Comparison of ENCODE assay signal across 9 cellular contexts in genomic region chr2:178523596-178524134, GRCh38. TPM values are rescaled to one million over a fixed set of nuclear protein-coding genes. Genes with fewer than 3 reads are reported as not detected.
DNase-seq lines count a peak whose midpoint lies in the region; ATAC-seq lines count a peak whose summit lies in the region.
"Had no signal": no experiment of that assay in that cellular context is flagged by ENCODE, and none has a peak within 500 bp of the region (broad histone marks: within the 10 kb centered on the region; RNA-seq: fewer than 3 reads in every experiment).

No MANE protein-coding gene starts in this region.

- ATAC-seq in HG02642 (IDR thresholded peaks at IDR 0.05; ENCODE audit: poor library complexity, unreplicated experiment): peak; percentile 16
- ATAC-seq in stimulated activated naive CD8-positive, alpha-beta T cell treated with anti-CD3 and anti-CD28 coated beads, Interleukin-15, amount 100 ng/mL, for 72 hours: peak; percentile 16

- POLR2A ChIA-PET in CD4-positive, alpha-beta memory T cell (lab: Charles Lee; ENCODE audit: partially characterized antibody): interaction anchor here (1.0 to 2.1 kb wide), 4 partner anchors 14 to 109 kb away, joined by 3 to 6 read pairs (median 4); partner anchors contain the start of genes PJVK and PRKRA

- H3K36me3 Mint-ChIP-seq in CD4-positive, alpha-beta memory T cell: peaks cover 3 to 23% of the 10 kb centered on the region in 2 donors
- H3K36me3 Mint-ChIP-seq in activated T-helper 2 cell treated with anti-CD3 and anti-CD28 coated beads, Interferon-gamma antibody, Interleukin-2, Interleukin-4, amounts not matched to agents 10 μg/mL and 5 μg/mL and 100 μg/mL, durations not matched to agents 14 hours and 24 hours and 36 hours (ENCODE audit: low read depth): peaks cover 56% of the 10 kb centered on the region

- no peaks in the 10 kb centered on the region for H3K27me3 ChIP-seq in CD4-positive, alpha-beta memory T cell (ENCODE audit: insufficient read depth, low read length)
- H3K27me3 ChIP-seq in iPS-15b (ENCODE audit: control insufficient read depth, insufficient read depth, low read length): no peaks in the 10 kb centered on the region

- peak overlapping the region; percentile 63 to 90 for H3K4me3 ChIP-seq in CD4-positive, alpha-beta memory T cell (ENCODE audit: low read length in 2 of 2)
- H3K4me3 ChIP-seq in iPS-15b (ENCODE audit: low read depth, low read length): peak overlapping the region; percentile 77

- CTCF ChIA-PET in CD4-positive, alpha-beta memory T cell (lab: Charles Lee; ENCODE audit: partially characterized antibody): interaction anchor here (1.1 to 3.2 kb wide), 6 partner anchors 15 to 73 kb away, joined by 3 to 11 read pairs (median 4); partner anchors contain the start of genes PJVK, PLEKHA3 and PRKRA

- H3K36me3 ChIP-seq in CD4-positive, alpha-beta memory T cell (ENCODE audit: insufficient read depth, low read length): no peaks in the 10 kb centered on the region
- H3K36me3 ChIP-seq in iPS-15b (ENCODE audit: control insufficient read depth, insufficient read depth, low read length): no peaks in the 10 kb centered on the region

- H3K27ac Mint-ChIP-seq in CD4-positive, alpha-beta memory T cell: peak overlapping the region; percentile 79 to 94 (median 93)
- H3K27ac Mint-ChIP-seq in activated T-helper 2 cell treated with anti-CD3 and anti-CD28 coated beads, Interferon-gamma antibody, Interleukin-2, Interleukin-4, amounts not matched to agents 10 μg/mL and 5 μg/mL and 100 μg/mL, durations not matched to agents 14 hours and 24 hours and 36 hours: peak overlapping the region; percentile 95
- H3K27ac Mint-ChIP-seq in stimulated activated naive CD8-positive, alpha-beta T cell treated with anti-CD3 and anti-CD28 coated beads, Interleukin-15, amount 100 ng/mL, for 72 hours: peak overlapping the region; percentile 88 to 96

- H3K27ac ChIP-seq in CD4-positive, alpha-beta memory T cell (ENCODE audit: low read depth, low read length): peak overlapping the region; percentile 70
- H3K27ac ChIP-seq: HL-60 had no signal

- H3K9me3 ChIP-seq in CD4-positive, alpha-beta memory T cell (ENCODE audit: control insufficient read depth in 1 of 2, low read length in 2 of 2): no peaks in the 10 kb centered on the region
- H3K9me3 ChIP-seq in iPS-15b (ENCODE audit: control insufficient read depth, insufficient read depth, low read length): no peaks in the 10 kb centered on the region

- H3K4me1 ChIP-seq in CD4-positive, alpha-beta memory T cell (ENCODE audit: insufficient read depth, low read length): peaks cover 24% of the 10 kb centered on the region
- H3K4me1 ChIP-seq in iPS-15b (ENCODE audit: control insufficient read depth, insufficient read depth, low read length): no peaks in the 10 kb centered on the region

- no peaks in the 10 kb centered on the region for H3K27me3 Mint-ChIP-seq in CD4-positive, alpha-beta memory T cell
- H3K27me3 Mint-ChIP-seq in activated T-helper 2 cell treated with anti-CD3 and anti-CD28 coated beads, Interferon-gamma antibody, Interleukin-2, Interleukin-4, amounts not matched to agents 10 μg/mL and 5 μg/mL and 100 μg/mL, durations not matched to agents 14 hours and 24 hours and 36 hours (ENCODE audit: low read depth): no peaks in the 10 kb centered on the region
- no peaks in the 10 kb centered on the region for H3K27me3 Mint-ChIP-seq in stimulated activated naive CD8-positive, alpha-beta T cell treated with anti-CD3 and anti-CD28 coated beads, Interleukin-15, amount 100 ng/mL, for 72 hours

- peaks cover 0 to 2% (median 0%) of the 10 kb centered on the region in 8 donors for H3K9me3 Mint-ChIP-seq in CD4-positive, alpha-beta memory T cell
- peaks cover 3% of the 10 kb centered on the region for H3K9me3 Mint-ChIP-seq in activated T-helper 2 cell treated with anti-CD3 and anti-CD28 coated beads, Interferon-gamma antibody, Interleukin-2, Interleukin-4, amounts not matched to agents 10 μg/mL and 5 μg/mL and 100 μg/mL, durations not matched to agents 14 hours and 24 hours and 36 hours
- H3K9me3 Mint-ChIP-seq in stimulated activated naive CD8-positive, alpha-beta T cell treated with anti-CD3 and anti-CD28 coated beads, Interleukin-15, amount 100 ng/mL, for 72 hours: peaks cover 0 to 5% of the 10 kb centered on the region in 2 donors

- peak overlapping the region; percentile 91 to 96 (median 93) for H3K4me3 Mint-ChIP-seq in CD4-positive, alpha-beta memory T cell
- H3K4me3 Mint-ChIP-seq in activated T-helper 2 cell treated with anti-CD3 and anti-CD28 coated beads, Interferon-gamma antibody, Interleukin-2, Interleukin-4, amounts not matched to agents 10 μg/mL and 5 μg/mL and 100 μg/mL, durations not matched to agents 14 hours and 24 hours and 36 hours (ENCODE audit: low read depth): peak overlapping the region; percentile 99
- peak overlapping the region; percentile 92 to 96 for H3K4me3 Mint-ChIP-seq in stimulated activated naive CD8-positive, alpha-beta T cell treated with anti-CD3 and anti-CD28 coated beads, Interleukin-15, amount 100 ng/mL, for 72 hours

- intact Hi-C loops in CD4-positive, alpha-beta memory T cell (cut with micrococcal nuclease): loop anchor here (1.0 to 10.0 kb wide), 5 partner anchors 45 to 969 kb away; partner anchors contain the start of genes FKBP7, PJVK and PRKRA
- intact Hi-C loops in activated T-helper 2 cell treated with anti-CD3 and anti-CD28 coated beads, Interferon-gamma antibody, Interleukin-2, Interleukin-4, amounts not matched to agents 10 μg/mL and 5 μg/mL and 100 μg/mL, durations not matched to agents 14 hours and 24 hours and 36 hours (cut with micrococcal nuclease): loop anchor here (1.0 to 5.0 kb wide), 7 partner anchors 9 to 583 kb away; partner anchors contain the start of genes FKBP7, PJVK, PRKRA and RBM45

- H3K9ac ChIP-seq in iPS-15b (ENCODE audit: low read depth, low read length): peak overlapping the region; percentile 97

- DNase-seq in CD4-positive, alpha-beta memory T cell: no peak
- no peak for DNase-seq in activated T-helper 2 cell treated with anti-CD3 and anti-CD28 coated beads, Interferon-gamma antibody, Interleukin-2, Interleukin-4, amounts not matched to agents 10 μg/mL and 5 μg/mL and 100 μg/mL, durations not matched to agents 14 hours and 24 hours and 36 hours (ENCODE audit: low spot score)
- DNase-seq in stimulated activated naive CD8-positive, alpha-beta T cell treated with anti-CD3 and anti-CD28 coated beads, Interleukin-15, amount 100 ng/mL, for 72 hours: no peak
- no peak for DNase-seq in effector CD4-positive, alpha-beta T cell
- no peak for DNase-seq in HuH-7 (ENCODE audit: low spot score)
- DNase-seq in DMS114 treated with DMSO at 0.1 percent for 48 hours (lab: John Stamatoyannopoulos, UW; ENCODE audit: unreplicated experiment): no peak

- H3K4me1 Mint-ChIP-seq in CD4-positive, alpha-beta memory T cell: peaks cover 25 to 62% (median 38%) of the 10 kb centered on the region in 4 donors
- H3K4me1 Mint-ChIP-seq in activated T-helper 2 cell treated with anti-CD3 and anti-CD28 coated beads, Interferon-gamma antibody, Interleukin-2, Interleukin-4, amounts not matched to agents 10 μg/mL and 5 μg/mL and 100 μg/mL, durations not matched to agents 14 hours and 24 hours and 36 hours (ENCODE audit: low read depth): peaks cover 61% of the 10 kb centered on the region
- H3K4me1 Mint-ChIP-seq in stimulated activated naive CD8-positive, alpha-beta T cell treated with anti-CD3 and anti-CD28 coated beads, Interleukin-15, amount 100 ng/mL, for 72 hours: peaks cover 46% of the 10 kb centered on the region

RNA-seq across cellular contexts. Expression of gene PLEKHA3, which starts 43.4 kb away (rescaled TPM):
- total RNA-seq in CD4-positive, alpha-beta memory T cell: 10 to 100 TPM; 30.1 to 31.9 TPM
- polyA plus RNA-seq in CD4-positive, alpha-beta memory T cell: 10 to 100 TPM; 28.8 to 35.8 TPM
- 28.7 and 29.3 TPM in 2 replicates for total RNA-seq in activated T-helper 2 cell treated with anti-CD3 and anti-CD28 coated beads, Interferon-gamma antibody, Interleukin-2, Interleukin-4, amounts not matched to agents 10 μg/mL and 5 μg/mL and 100 μg/mL, durations not matched to agents 14 hours and 24 hours and 36 hours

RNA-seq across cellular contexts. Expression of gene FKBP7, which starts 45.3 kb away (rescaled TPM):
- under 1 TPM; 0.79 to 0.80 TPM for total RNA-seq in CD4-positive, alpha-beta memory T cell
- polyA plus RNA-seq in CD4-positive, alpha-beta memory T cell: 1 to 10 TPM; 2.1 to 2.2 TPM
- 3.2 and 6.6 TPM in 2 replicates for total RNA-seq in activated T-helper 2 cell treated with anti-CD3 and anti-CD28 coated beads, Interferon-gamma antibody, Interleukin-2, Interleukin-4, amounts not matched to agents 10 μg/mL and 5 μg/mL and 100 μg/mL, durations not matched to agents 14 hours and 24 hours and 36 hours
